6 cellular contexts compared by ENCODE assay signal in the genomic region with DNA sequence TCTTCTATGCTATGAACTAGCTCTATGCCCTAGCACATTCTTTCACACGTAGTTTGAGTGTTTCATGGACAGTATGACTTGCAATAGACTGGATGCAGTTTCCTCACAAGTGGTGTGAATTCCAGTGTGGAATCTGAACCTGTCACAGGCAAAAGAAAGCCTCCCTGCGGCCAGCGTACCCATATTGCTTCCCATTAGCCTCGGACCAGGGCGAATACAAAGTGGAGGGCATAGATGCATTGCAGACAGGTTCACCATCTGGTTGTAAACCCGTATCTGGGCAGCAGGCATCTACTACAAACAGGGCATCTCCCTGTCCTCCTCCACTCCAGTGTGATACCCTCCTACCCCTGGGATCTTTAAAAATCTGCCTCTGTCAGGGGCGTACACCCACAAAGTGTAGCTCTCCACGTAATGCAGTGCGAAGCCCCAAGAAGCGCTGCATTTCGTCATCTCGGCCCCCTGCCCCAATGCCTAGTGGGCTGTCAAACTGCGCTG. TPM values are rescaled to one million over a fixed set of nuclear protein-coding genes. Genes with fewer than 3 reads are reported as not detected.
A peak's percentile ranks its signal among the peaks of the same experiment; 100 is the strongest.
DNase-seq lines count a peak whose midpoint lies in the region; ATAC-seq and TF ChIP-seq lines count a peak whose summit lies in the region.

No MANE protein-coding gene starts in this region.

- peaks cover 9% of the 10 kb centered on the region; the same call in 1 of the 2 replicates for H3K4me1 ChIP-seq in GM23338 (ENCODE audit: insufficient read depth)

- H2AFZ ChIP-seq in GM23338 = peak overlapping the region; percentile 94

- no peaks in the 10 kb centered on the region for H3K9me3 Mint-ChIP-seq in GM23338
- H3K9me3 Mint-ChIP-seq in activated naive CD4-positive, alpha-beta T cell treated with anti-CD3 and anti-CD28 coated beads, Interleukin-2, amount 50 U/mL, for 72 hours = no peaks in the 10 kb centered on the region

- no peaks in the 10 kb centered on the region for H3K36me3 ChIP-seq in GM23338 (ENCODE audit: insufficient read depth)

- H3K9me2 ChIP-seq in GM23338 (ENCODE audit: insufficient read depth) = no peaks in the 10 kb centered on the region

- no peaks in the 10 kb centered on the region for H4K20me1 ChIP-seq in GM23338 (replicated peaks; ENCODE audit: insufficient read depth)

- H3K4me3 ChIP-seq in GM23338 = peak overlapping the region; percentile 60

- peaks cover 4% of the 10 kb centered on the region for H3K27me3 Mint-ChIP-seq in GM23338 (ENCODE audit: insufficient read depth, low read depth, poor library complexity)

- DNase-seq in GM23338 (ENCODE audit: low spot score) (no peak), pons (ENCODE audit: low spot score) (peak; percentile 37), NCI-H187 treated with DMSO at 0.1 percent for 48 hours (lab: John Stamatoyannopoulos, UW) (no peak), germinal center (ENCODE audit: low spot score) (no peak)
- no peak for DNase-seq in activated naive CD4-positive, alpha-beta T cell treated with anti-CD3 and anti-CD28 coated beads, Interleukin-2, amount 50 U/mL, for 72 hours (ENCODE audit: low spot score in 2 of 2)

- peaks cover 6% of the 10 kb centered on the region; the same call in 1 of the 3 replicates for H3K36me3 Mint-ChIP-seq in GM23338 (ENCODE audit: low read depth)
- peaks cover 0 to 13% of the 10 kb centered on the region in 2 donors for H3K36me3 Mint-ChIP-seq in activated naive CD4-positive, alpha-beta T cell treated with anti-CD3 and anti-CD28 coated beads, Interleukin-2, amount 50 U/mL, for 72 hours

- H3K27ac Mint-ChIP-seq in GM23338 = no peak overlapping the region; the same call in 1 of the 2 replicates
- no peak overlapping the region for H3K27ac Mint-ChIP-seq in activated naive CD4-positive, alpha-beta T cell treated with anti-CD3 and anti-CD28 coated beads, Interleukin-2, amount 50 U/mL, for 72 hours

- no peak for ATAC-seq in GM23338
- ATAC-seq in activated naive CD4-positive, alpha-beta T cell treated with anti-CD3 and anti-CD28 coated beads, Interleukin-2, amount 50 U/mL, for 72 hours = no peak

- H3F3A ChIP-seq in GM23338 (replicated peaks; ENCODE audit: low read depth) = peaks cover 4% of the 10 kb centered on the region; the same call in 1 of the 2 replicates

- H3K79me2 ChIP-seq in GM23338 (replicated peaks; ENCODE audit: insufficient read depth) = 0 out of 2 replicates have a peak, but pooled peaks cover 6% of the 10 kb centered on the region

- H3K4me1 Mint-ChIP-seq in GM23338 = peaks cover 27% of the 10 kb centered on the region

- H3K27me3 ChIP-seq in GM23338 (ENCODE audit: insufficient read depth) = peaks cover 8% of the 10 kb centered on the region; the same call in 1 of the 2 replicates

- no peak overlapping the region for H3K4me3 Mint-ChIP-seq in GM23338

- H3K4me2 ChIP-seq in GM23338 = peak overlapping the region; percentile 93

- TF ChIP-seq CTCF in GM23338 (conservative IDR thresholded peaks at IDR 0.05; ENCODE audit: low read depth in 2 of 2) = no peak

- H3K27ac ChIP-seq in GM23338 (ENCODE audit: low read depth) (peak overlapping the region; percentile 15; the same call in 1 of the 2 replicates), cingulate gyrus (ENCODE audit: low read depth, low read length) (peak overlapping the region; percentile 99)

TF ChIP-seq in GM23338, 12 proteins besides CTCF, POLR2A, EP300 and RAD21:
- TF ChIP-seq, protein P1, sequence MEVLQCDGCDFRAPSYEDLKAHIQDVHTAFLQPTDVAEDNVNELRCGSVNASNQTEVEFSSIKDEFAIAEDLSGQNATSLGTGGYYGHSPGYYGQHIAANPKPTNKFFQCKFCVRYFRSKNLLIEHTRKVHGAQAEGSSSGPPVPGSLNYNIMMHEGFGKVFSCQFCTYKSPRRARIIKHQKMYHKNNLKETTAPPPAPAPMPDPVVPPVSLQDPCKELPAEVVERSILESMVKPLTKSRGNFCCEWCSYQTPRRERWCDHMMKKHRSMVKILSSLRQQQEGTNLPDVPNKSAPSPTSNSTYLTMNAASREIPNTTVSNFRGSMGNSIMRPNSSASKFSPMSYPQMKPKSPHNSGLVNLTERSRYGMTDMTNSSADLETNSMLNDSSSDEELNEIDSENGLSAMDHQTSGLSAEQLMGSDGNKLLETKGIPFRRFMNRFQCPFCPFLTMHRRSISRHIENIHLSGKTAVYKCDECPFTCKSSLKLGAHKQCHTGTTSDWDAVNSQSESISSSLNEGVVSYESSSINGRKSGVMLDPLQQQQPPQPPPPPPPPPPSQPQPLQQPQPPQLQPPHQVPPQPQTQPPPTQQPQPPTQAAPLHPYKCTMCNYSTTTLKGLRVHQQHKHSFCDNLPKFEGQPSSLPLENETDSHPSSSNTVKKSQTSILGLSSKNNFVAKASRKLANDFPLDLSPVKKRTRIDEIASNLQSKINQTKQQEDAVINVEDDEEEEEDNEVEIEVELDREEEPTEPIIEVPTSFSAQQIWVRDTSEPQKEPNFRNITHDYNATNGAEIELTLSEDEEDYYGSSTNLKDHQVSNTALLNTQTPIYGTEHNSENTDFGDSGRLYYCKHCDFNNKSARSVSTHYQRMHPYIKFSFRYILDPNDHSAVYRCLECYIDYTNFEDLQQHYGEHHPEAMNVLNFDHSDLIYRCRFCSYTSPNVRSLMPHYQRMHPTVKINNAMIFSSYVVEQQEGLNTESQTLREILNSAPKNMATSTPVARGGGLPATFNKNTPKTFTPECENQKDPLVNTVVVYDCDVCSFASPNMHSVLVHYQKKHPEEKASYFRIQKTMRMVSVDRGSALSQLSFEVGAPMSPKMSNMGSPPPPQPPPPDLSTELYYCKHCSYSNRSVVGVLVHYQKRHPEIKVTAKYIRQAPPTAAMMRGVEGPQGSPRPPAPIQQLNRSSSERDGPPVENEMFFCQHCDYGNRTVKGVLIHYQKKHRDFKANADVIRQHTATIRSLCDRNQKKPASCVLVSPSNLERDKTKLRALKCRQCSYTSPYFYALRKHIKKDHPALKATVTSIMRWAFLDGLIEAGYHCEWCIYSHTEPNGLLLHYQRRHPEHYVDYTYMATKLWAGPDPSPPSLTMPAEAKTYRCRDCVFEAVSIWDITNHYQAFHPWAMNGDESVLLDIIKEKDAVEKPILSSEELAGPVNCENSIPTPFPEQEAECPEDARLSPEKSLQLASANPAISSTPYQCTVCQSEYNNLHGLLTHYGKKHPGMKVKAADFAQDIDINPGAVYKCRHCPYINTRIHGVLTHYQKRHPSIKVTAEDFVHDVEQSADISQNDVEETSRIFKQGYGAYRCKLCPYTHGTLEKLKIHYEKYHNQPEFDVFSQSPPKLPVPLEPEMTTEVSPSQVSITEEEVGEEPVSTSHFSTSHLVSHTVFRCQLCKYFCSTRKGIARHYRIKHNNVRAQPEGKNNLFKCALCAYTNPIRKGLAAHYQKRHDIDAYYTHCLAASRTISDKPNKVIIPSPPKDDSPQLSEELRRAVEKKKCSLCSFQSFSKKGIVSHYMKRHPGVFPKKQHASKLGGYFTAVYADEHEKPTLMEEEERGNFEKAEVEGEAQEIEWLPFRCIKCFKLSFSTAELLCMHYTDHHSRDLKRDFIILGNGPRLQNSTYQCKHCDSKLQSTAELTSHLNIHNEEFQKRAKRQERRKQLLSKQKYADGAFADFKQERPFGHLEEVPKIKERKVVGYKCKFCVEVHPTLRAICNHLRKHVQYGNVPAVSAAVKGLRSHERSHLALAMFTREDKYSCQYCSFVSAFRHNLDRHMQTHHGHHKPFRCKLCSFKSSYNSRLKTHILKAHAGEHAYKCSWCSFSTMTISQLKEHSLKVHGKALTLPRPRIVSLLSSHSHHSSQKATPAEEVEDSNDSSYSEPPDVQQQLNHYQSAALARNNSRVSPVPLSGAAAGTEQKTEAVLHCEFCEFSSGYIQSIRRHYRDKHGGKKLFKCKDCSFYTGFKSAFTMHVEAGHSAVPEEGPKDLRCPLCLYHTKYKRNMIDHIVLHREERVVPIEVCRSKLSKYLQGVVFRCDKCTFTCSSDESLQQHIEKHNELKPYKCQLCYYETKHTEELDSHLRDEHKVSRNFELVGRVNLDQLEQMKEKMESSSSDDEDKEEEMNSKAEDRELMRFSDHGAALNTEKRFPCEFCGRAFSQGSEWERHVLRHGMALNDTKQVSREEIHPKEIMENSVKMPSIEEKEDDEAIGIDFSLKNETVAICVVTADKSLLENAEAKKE (CRISPR knock-in tag; IDR thresholded peaks at IDR 0.05) = no peak
- TF ChIP-seq JUNB (IDR thresholded peaks at IDR 0.05; ENCODE audit: unreplicated experiment) (no peak), POLR2AphosphoS5 (IDR thresholded peaks at IDR 0.05; ENCODE audit: low read depth) (no peak), EZH2phosphoT487 (IDR thresholded peaks at IDR 0.05; ENCODE audit: unreplicated experiment) (no peak)

RNA-seq across cellular contexts. Expression of a gene that starts 1.4 kb away (rescaled TPM):
- total RNA-seq in GM23338 (2014; rRNA removed; shearing (Covaris generic)) = 31.8 and 42.0 TPM in 2 replicates
- 13.2 and 13.9 TPM in 2 replicates for polyA plus RNA-seq in GM23338 (2016; fragmentation: Nextera tagmentation; extraction: Ambion mirVana)
- total RNA-seq in activated naive CD4-positive, alpha-beta T cell treated with anti-CD3 and anti-CD28 coated beads, Interleukin-2, amount 50 U/mL, for 72 hours = 10 to 100 TPM; 87.7 to 90.6 TPM

RNA-seq across cellular contexts. Expression of a gene that starts 12.8 kb away (rescaled TPM):
- 49.0 and 49.4 TPM in 2 replicates for total RNA-seq in GM23338 (2014; rRNA removed; shearing (Covaris generic))
- 29.4 and 30.4 TPM in 2 replicates for polyA plus RNA-seq in GM23338 (2016; fragmentation: Nextera tagmentation; extraction: Ambion mirVana)
- 10 to 100 TPM; 48.8 to 67.8 TPM for total RNA-seq in activated naive CD4-positive, alpha-beta T cell treated with anti-CD3 and anti-CD28 coated beads, Interleukin-2, amount 50 U/mL, for 72 hours

RNA-seq across cellular contexts. Expression of a gene that starts 25.3 kb away (rescaled TPM):
- 40.7 and 47.0 TPM in 2 replicates for total RNA-seq in GM23338 (2014; rRNA removed; shearing (Covaris generic))
- polyA plus RNA-seq in GM23338 (2016; fragmentation: Nextera tagmentation; extraction: Ambion mirVana) = 17.7 and 19.2 TPM in 2 replicates
- 10 to 100 TPM; 38.1 to 39.5 TPM for total RNA-seq in activated naive CD4-positive, alpha-beta T cell treated with anti-CD3 and anti-CD28 coated beads, Interleukin-2, amount 50 U/mL, for 72 hours

RNA-seq across cellular contexts. Expression of a gene that starts 34.2 kb away (rescaled TPM):
- total RNA-seq in GM23338 (2014; rRNA removed; shearing (Covaris generic)) = 3.6 and 8.1 TPM in 2 replicates
- 4.1 and 5.6 TPM in 2 replicates for polyA plus RNA-seq in GM23338 (2016; fragmentation: Nextera tagmentation; extraction: Ambion mirVana)
- total RNA-seq in activated naive CD4-positive, alpha-beta T cell treated with anti-CD3 and anti-CD28 coated beads, Interleukin-2, amount 50 U/mL, for 72 hours = 1 to 10 TPM in 1 of 2 donors, under 1 TPM in 1; 0.93 to 1.6 TPM

RNA-seq across cellular contexts. Expression of a gene that starts 34.7 kb away (rescaled TPM):
- total RNA-seq in GM23338 (2014; rRNA removed; shearing (Covaris generic)) = 139 and 162 TPM in 2 replicates
- polyA plus RNA-seq in GM23338 (2016; fragmentation: Nextera tagmentation; extraction: Ambion mirVana) = 195 and 197 TPM in 2 replicates
- 10 to 100 TPM; 50.9 to 54.2 TPM for total RNA-seq in activated naive CD4-positive, alpha-beta T cell treated with anti-CD3 and anti-CD28 coated beads, Interleukin-2, amount 50 U/mL, for 72 hours
